Comparison of ENCODE assay signal across 13 cellular contexts in the genomic region with DNA sequence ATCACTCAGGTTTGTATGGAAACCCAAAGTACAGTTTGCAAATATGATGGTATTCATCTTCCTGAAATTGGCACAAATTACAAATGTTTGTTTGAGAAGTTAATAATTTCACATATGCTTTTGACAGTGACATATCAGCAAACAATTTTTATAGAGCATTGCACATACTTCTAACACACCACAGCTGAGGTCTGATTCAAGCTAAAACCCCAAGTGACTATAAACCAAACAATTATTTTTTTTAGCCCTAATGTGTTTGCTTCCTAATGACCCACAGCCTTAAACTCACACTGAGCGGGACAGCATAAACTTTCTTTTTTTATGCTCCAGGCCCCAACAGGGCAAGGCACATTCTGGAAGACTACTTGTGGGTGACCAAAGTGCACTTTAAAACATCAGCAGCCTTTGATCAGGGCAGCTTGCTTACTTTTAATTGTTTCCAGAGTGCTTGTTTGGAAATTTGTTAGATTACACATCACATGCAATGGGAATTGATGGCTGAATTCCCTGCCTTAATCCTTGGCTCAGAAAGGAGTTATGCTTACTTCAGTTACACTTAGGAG.
DNase-seq lines count a peak whose midpoint lies in the region; ATAC-seq and TF ChIP-seq lines count a peak whose summit lies in the region.
"Had no signal": no experiment of that assay in that cellular context is flagged by ENCODE, and none has a peak within 500 bp of the region (broad histone marks: within the 10 kb centered on the region; RNA-seq: fewer than 3 reads in every experiment).

No MANE protein-coding gene starts in this region.

- H3K27ac Mint-ChIP-seq in activated T-helper 2 cell treated with anti-CD3 and anti-CD28 coated beads, Interferon-gamma antibody, Interleukin-2, Interleukin-4, amounts not matched to agents 10 μg/mL and 5 μg/mL and 100 μg/mL, durations not matched to agents 14 hours and 24 hours and 36 hours = no peak overlapping the region
- no peak overlapping the region for H3K27ac Mint-ChIP-seq in activated T-cell treated with anti-CD3 and anti-CD28 coated beads, Interleukin-2, amount 50 U/mL, for 72 hours

- DNase-seq in H4 (ENCODE audit: low spot score) = peak; percentile 92
- DNase-seq in astrocyte of the spinal cord (ENCODE audit: low read depth, low spot score) = peak; percentile 62
- peak; percentile 56 for DNase-seq in islet precursor cell
- no peak for DNase-seq in suprapubic skin (ENCODE audit: low spot score in 2 of 2)
- no peak for DNase-seq in Ammon's horn (ENCODE audit: low spot score)
- DNase-seq in activated T-helper 2 cell treated with anti-CD3 and anti-CD28 coated beads, Interferon-gamma antibody, Interleukin-2, Interleukin-4, amounts not matched to agents 10 μg/mL and 5 μg/mL and 100 μg/mL, durations not matched to agents 14 hours and 24 hours and 36 hours (ENCODE audit: low spot score) = no peak
- DNase-seq in activated T-cell treated with anti-CD3 and anti-CD28 coated beads, Interleukin-2, amount 50 U/mL, for 72 hours = no peak
- DNase-seq: activated CD4-positive, alpha-beta T cell treated with anti-CD3 and anti-CD28 coated beads for 4 hours; activated T-cell treated with anti-CD3 and anti-CD28 coated beads, Interleukin-2, amount 50 U/mL, for 48 hours; NCI-H1092; NCI-H446 treated with DMSO at 0.1 percent for 48 hours had no signal

- no peaks in the 10 kb centered on the region for H3K27me3 Mint-ChIP-seq in activated T-helper 2 cell treated with anti-CD3 and anti-CD28 coated beads, Interferon-gamma antibody, Interleukin-2, Interleukin-4, amounts not matched to agents 10 μg/mL and 5 μg/mL and 100 μg/mL, durations not matched to agents 14 hours and 24 hours and 36 hours (ENCODE audit: low read depth)
- no peaks in the 10 kb centered on the region for H3K27me3 Mint-ChIP-seq in activated T-cell treated with anti-CD3 and anti-CD28 coated beads, Interleukin-2, amount 50 U/mL, for 72 hours (ENCODE audit: low read depth)

- TF ChIP-seq EP300 in suprapubic skin (IDR thresholded peaks at IDR 0.05) = no peak

- no peaks in the 10 kb centered on the region for H3K36me3 ChIP-seq in suprapubic skin
- H3K36me3 ChIP-seq: ascending aorta had no signal

- no peak overlapping the region for H3K4me3 Mint-ChIP-seq in activated T-helper 2 cell treated with anti-CD3 and anti-CD28 coated beads, Interferon-gamma antibody, Interleukin-2, Interleukin-4, amounts not matched to agents 10 μg/mL and 5 μg/mL and 100 μg/mL, durations not matched to agents 14 hours and 24 hours and 36 hours (ENCODE audit: low read depth)
- H3K4me3 Mint-ChIP-seq in activated T-cell treated with anti-CD3 and anti-CD28 coated beads, Interleukin-2, amount 50 U/mL, for 72 hours = no peak overlapping the region

- peaks cover 5% of the 10 kb centered on the region for H3K4me1 ChIP-seq in suprapubic skin
- H3K4me1 ChIP-seq: ascending aorta had no signal

- no peak for TF ChIP-seq POLR2A in suprapubic skin (IDR thresholded peaks at IDR 0.05)

- in situ Hi-C loops in astrocyte of the spinal cord (cut with HindIII; ENCODE audit: low sequenced_read_pairs) = no loop called here

- H3K4me1 Mint-ChIP-seq in activated T-helper 2 cell treated with anti-CD3 and anti-CD28 coated beads, Interferon-gamma antibody, Interleukin-2, Interleukin-4, amounts not matched to agents 10 μg/mL and 5 μg/mL and 100 μg/mL, durations not matched to agents 14 hours and 24 hours and 36 hours (ENCODE audit: low read depth) = no peaks in the 10 kb centered on the region
- no peaks in the 10 kb centered on the region for H3K4me1 Mint-ChIP-seq in activated T-cell treated with anti-CD3 and anti-CD28 coated beads, Interleukin-2, amount 50 U/mL, for 72 hours (ENCODE audit: low read depth)

- H3K36me3 Mint-ChIP-seq in activated T-helper 2 cell treated with anti-CD3 and anti-CD28 coated beads, Interferon-gamma antibody, Interleukin-2, Interleukin-4, amounts not matched to agents 10 μg/mL and 5 μg/mL and 100 μg/mL, durations not matched to agents 14 hours and 24 hours and 36 hours (ENCODE audit: low read depth) = no peaks in the 10 kb centered on the region
- H3K36me3 Mint-ChIP-seq in activated T-cell treated with anti-CD3 and anti-CD28 coated beads, Interleukin-2, amount 50 U/mL, for 72 hours (ENCODE audit: insufficient read depth in 2 of 2) = no peaks in the 10 kb centered on the region

- TF ChIP-seq CTCF in astrocyte of the spinal cord (IDR thresholded peaks at IDR 0.05; ENCODE audit: low read depth, low read length) (no peak), suprapubic skin (IDR thresholded peaks at IDR 0.05) (no peak)

- H3K27ac ChIP-seq in suprapubic skin = peak overlapping the region; percentile 44
- H3K27ac ChIP-seq: ascending aorta had no signal

- H3K9me3 ChIP-seq in suprapubic skin = no peaks in the 10 kb centered on the region
- H3K9me3 ChIP-seq: ascending aorta had no signal

- H3K27me3 ChIP-seq in suprapubic skin = no peaks in the 10 kb centered on the region
- H3K27me3 ChIP-seq: ascending aorta had no signal

- no peak overlapping the region for H3K4me3 ChIP-seq in astrocyte of the spinal cord (ENCODE audit: low read depth, low read length)
- H3K4me3 ChIP-seq in suprapubic skin = no peak overlapping the region
- H3K4me3 ChIP-seq: ascending aorta had no signal

- peaks cover 20% of the 10 kb centered on the region for H3K9me3 Mint-ChIP-seq in activated T-helper 2 cell treated with anti-CD3 and anti-CD28 coated beads, Interferon-gamma antibody, Interleukin-2, Interleukin-4, amounts not matched to agents 10 μg/mL and 5 μg/mL and 100 μg/mL, durations not matched to agents 14 hours and 24 hours and 36 hours
- H3K9me3 Mint-ChIP-seq in activated T-cell treated with anti-CD3 and anti-CD28 coated beads, Interleukin-2, amount 50 U/mL, for 72 hours = peaks cover 1 to 11% of the 10 kb centered on the region in 2 donors

- intact Hi-C loops in activated T-helper 2 cell treated with anti-CD3 and anti-CD28 coated beads, Interferon-gamma antibody, Interleukin-2, Interleukin-4, amounts not matched to agents 10 μg/mL and 5 μg/mL and 100 μg/mL, durations not matched to agents 14 hours and 24 hours and 36 hours (cut with micrococcal nuclease) = no loop called here

- no peak for ATAC-seq in activated T-cell treated with anti-CD3 and anti-CD28 coated beads, Interleukin-2, amount 50 U/mL, for 72 hours (replicated peaks in 1 of 2)
- ATAC-seq in GM18502 (IDR thresholded peaks at IDR 0.05; ENCODE audit: poor library complexity, unreplicated experiment) = no peak

- 61% methylated on average over 1 of the region's 1 CpG for WGBS in suprapubic skin

Comparison
In these comparisons a context has a peak if more than half of its experiments do, and no peak if none do; other contexts are left out.
1. DNase-seq: peak in H4 (single experiment), astrocyte of the spinal cord (single experiment) and islet precursor cell (single experiment); none in suprapubic skin (0 of 2), Ammon's horn (single experiment), activated T-helper 2 cell treated with anti-CD3 and anti-CD28 coated beads, Interferon-gamma antibody, Interleukin-2, Interleukin-4, amounts not matched to agents 10 μg/mL and 5 μg/mL and 100 μg/mL, durations not matched to agents 14 hours and 24 hours and 36 hours (single experiment) and activated T-cell treated with anti-CD3 and anti-CD28 coated beads, Interleukin-2, amount 50 U/mL, for 72 hours (0 of 2).